15 cellular contexts compared by ENCODE assay signal in genomic region chr9:73667749-73668148, GRCh38.
DNase-seq lines count a peak whose midpoint lies in the region; ATAC-seq and TF ChIP-seq lines count a peak whose summit lies in the region.
"Had no signal": no experiment of that assay in that cellular context is flagged by ENCODE, and none has a peak within 500 bp of the region (broad histone marks: within the 10 kb centered on the region; RNA-seq: fewer than 3 reads in every experiment).

No MANE protein-coding gene starts in this region.

- H2BK5ac ChIP-seq in neuronal stem cell (ENCODE audit: low read length) = no peak overlapping the region

- H3K9me3 ChIP-seq in A673 (ENCODE audit: low read depth, low read length, poor library complexity, severe bottlenecking) (no peaks in the 10 kb centered on the region), neuronal stem cell (replicated peaks in 1 of 2; ENCODE audit: control insufficient read depth in 2 of 2, insufficient read depth in 1 of 2, low read depth in 1 of 2, low read length in 2 of 2) (no peaks in the 10 kb centered on the region)
- H3K9me3 ChIP-seq: pancreas, upper lobe of left lung had no signal

- H3K4ac ChIP-seq in neuronal stem cell (ENCODE audit: low read length) = no peak overlapping the region

- H3K14ac ChIP-seq in neuronal stem cell (ENCODE audit: low read length) = no peak overlapping the region

- H3K27ac Mint-ChIP-seq in GM23338 = no peak overlapping the region
- H3K27ac Mint-ChIP-seq: activated naive CD4-positive, alpha-beta T cell treated with anti-CD3 and anti-CD28 coated beads, Interleukin-2, amount 10 ng/mL, durations not matched to agents 7 days and 5 days; mesothelial cell of epicardium had no signal

- no peaks in the 10 kb centered on the region for H3K36me3 ChIP-seq in A673 (ENCODE audit: insufficient read depth, low read length, poor library complexity, severe bottlenecking)
- H3K36me3 ChIP-seq in GM23338 (ENCODE audit: insufficient read depth) = no peaks in the 10 kb centered on the region
- no peaks in the 10 kb centered on the region for H3K36me3 ChIP-seq in neuronal stem cell (replicated peaks in 1 of 2; ENCODE audit: control insufficient read depth in 2 of 2, insufficient read depth in 2 of 2, low read length in 2 of 2)
- H3K36me3 ChIP-seq: pancreas, upper lobe of left lung had no signal

- no peak overlapping the region for H4K91ac ChIP-seq in neuronal stem cell (ENCODE audit: low read depth, low read length, poor library complexity)

- no peak overlapping the region for H4K8ac ChIP-seq in neuronal stem cell (ENCODE audit: low read depth, low read length)

- CTCF ChIA-PET in A673 (lab: Charles Lee) = no interaction called here

- H3K4me2 ChIP-seq in GM23338 = no peak overlapping the region
- H3K4me2 ChIP-seq in neuronal stem cell (ENCODE audit: insufficient read depth, low read length, poor library complexity, severe bottlenecking) = no peak overlapping the region

- no peak for TF ChIP-seq CTCF in A673 (conservative IDR thresholded peaks at IDR 0.05; ENCODE audit: low read depth, low read length)
- TF ChIP-seq CTCF in GM23338 (conservative IDR thresholded peaks at IDR 0.05; ENCODE audit: low read depth in 2 of 2) = peak; percentile 14; a peak in 1 of 4 replicates
- peak; percentile 4 for TF ChIP-seq CTCF in foreskin fibroblast (IDR thresholded peaks at IDR 0.05; ENCODE audit: low read depth, low read length)

- H2BK120ac ChIP-seq in neuronal stem cell (ENCODE audit: low read depth, low read length) = no peak overlapping the region

- H3K9me3 Mint-ChIP-seq in GM23338 = no peaks in the 10 kb centered on the region
- H3K9me3 Mint-ChIP-seq: mesothelial cell of epicardium had no signal

- BruUV-seq in A673 (replicated peaks; lab: Mats Ljungman, UMichigan) = no TSS peak

- no peak overlapping the region for H3K18ac ChIP-seq in neuronal stem cell (ENCODE audit: low read length)

- H3K27ac ChIP-seq in A673 (ENCODE audit: low read depth, low read length, poor library complexity, severe bottlenecking) = no peak overlapping the region
- H3K27ac ChIP-seq in GM23338 (ENCODE audit: low read depth) = no peak overlapping the region
- H3K27ac ChIP-seq in neuronal stem cell (replicated peaks; ENCODE audit: low read length) = no peak overlapping the region
- H3K27ac ChIP-seq: pancreas, upper lobe of left lung had no signal

- H3K79me2 ChIP-seq in GM23338 (replicated peaks; ENCODE audit: insufficient read depth) = no peaks in the 10 kb centered on the region

- H2AFZ ChIP-seq in GM23338 (no peak overlapping the region), neuronal stem cell (ENCODE audit: low read length) (no peak overlapping the region)

- in situ Hi-C loops in SK-MEL-5 (cut with HindIII; ENCODE audit: low pct_unique_long_range_greater_than_20kb, low sequenced_read_pairs) = no loop called here

- no peaks in the 10 kb centered on the region for H3K79me1 ChIP-seq in neuronal stem cell (ENCODE audit: low read depth, low read length)

- H3K4me1 Mint-ChIP-seq in GM23338 = no peaks in the 10 kb centered on the region
- H3K4me1 Mint-ChIP-seq: activated naive CD4-positive, alpha-beta T cell treated with anti-CD3 and anti-CD28 coated beads, Interleukin-2, amount 10 ng/mL, durations not matched to agents 7 days and 5 days; mesothelial cell of epicardium had no signal

- H3K4me3 Mint-ChIP-seq in GM23338 = no peak overlapping the region
- H3K4me3 Mint-ChIP-seq: activated naive CD4-positive, alpha-beta T cell treated with anti-CD3 and anti-CD28 coated beads, Interleukin-2, amount 10 ng/mL, durations not matched to agents 7 days and 5 days; mesothelial cell of epicardium had no signal

- H3F3A ChIP-seq in GM23338 (replicated peaks; ENCODE audit: low read depth) = no peaks in the 10 kb centered on the region

- no peak overlapping the region for H2AK5ac ChIP-seq in neuronal stem cell (ENCODE audit: low read depth, low read length)

- no peaks in the 10 kb centered on the region for H3K4me1 ChIP-seq in A673 (ENCODE audit: insufficient read depth, low read length, poor library complexity, severe bottlenecking)
- no peaks in the 10 kb centered on the region for H3K4me1 ChIP-seq in GM23338 (ENCODE audit: insufficient read depth)
- no peaks in the 10 kb centered on the region for H3K4me1 ChIP-seq in neuronal stem cell (ENCODE audit: control insufficient read depth in 2 of 2, insufficient read depth in 1 of 2, low read depth in 1 of 2, low read length in 2 of 2)
- H3K4me1 ChIP-seq: pancreas, upper lobe of left lung had no signal

- H4K20me1 ChIP-seq in GM23338 (replicated peaks; ENCODE audit: insufficient read depth) = no peaks in the 10 kb centered on the region

- no peaks in the 10 kb centered on the region for H3K36me3 Mint-ChIP-seq in GM23338 (ENCODE audit: low read depth)
- H3K36me3 Mint-ChIP-seq: activated naive CD4-positive, alpha-beta T cell treated with anti-CD3 and anti-CD28 coated beads, Interleukin-2, amount 10 ng/mL, durations not matched to agents 7 days and 5 days; mesothelial cell of epicardium had no signal

- no CpG with 5 or more reads among the region's 1 CpG for WGBS in neuronal stem cell (ENCODE audit: extremely low coverage in 2 of 2, insufficient read length in 2 of 2, insufficient replicate concordance in 1 of 2), 2 donors

- intact Hi-C loops in A673 (cut with micrococcal nuclease; ENCODE audit: unreplicated experiment) = no loop called here

- H3K23ac ChIP-seq in neuronal stem cell (ENCODE audit: low read depth, low read length, poor library complexity) = no peak overlapping the region

- H3K9me2 ChIP-seq in GM23338 (ENCODE audit: insufficient read depth) = no peaks in the 10 kb centered on the region

- H3K9ac ChIP-seq in neuronal stem cell (ENCODE audit: low read depth, low read length, poor library complexity) = no peak overlapping the region

- H3K4me3 ChIP-seq in A673 (ENCODE audit: low read depth, low read length, poor library complexity, severe bottlenecking) = no peak overlapping the region
- no peak overlapping the region for H3K4me3 ChIP-seq in GM23338
- H3K4me3 ChIP-seq in foreskin fibroblast (ENCODE audit: low read depth in 1 of 2, low read length in 2 of 2) = no peak overlapping the region
- H3K4me3 ChIP-seq in neuronal stem cell (ENCODE audit: low read length in 2 of 2) = no peak overlapping the region
- H3K4me3 ChIP-seq: pancreas, upper lobe of left lung had no signal

- no peak overlapping the region for H2BK15ac ChIP-seq in neuronal stem cell (ENCODE audit: low read length)

- DNase-seq in A673 (ENCODE audit: low spot score) (peak; percentile 6), GM23338 (ENCODE audit: low spot score) (no peak), SK-MEL-5 (ENCODE audit: low read depth, low spot score) (peak; percentile 60), foreskin fibroblast (peak in 1 of 2 donors; percentile 8), DMS153 (lab: John Stamatoyannopoulos, UW) (no peak), neuronal stem cell (ENCODE audit: low spot score) (no peak)
- DNase-seq in activated CD4-positive, alpha-beta T cell treated with anti-CD3 and anti-CD28 coated beads, Interleukin-2, amount 50 U/mL, for 4 hours = no peak
- DNase-seq: activated naive CD4-positive, alpha-beta T cell treated with anti-CD3 and anti-CD28 coated beads, Interleukin-2, amount 10 ng/mL, durations not matched to agents 7 days and 5 days; NCI-H524 treated with DMSO at 0.1 percent for 48 hours; pancreas; Right ventricle myocardium superior; upper lobe of left lung had no signal

- H3K27me3 ChIP-seq in A673 (replicated peaks; ENCODE audit: insufficient read depth, low read depth, low read length, poor library complexity) (peaks cover 18% of the 10 kb centered on the region), GM23338 (ENCODE audit: insufficient read depth) (no peaks in the 10 kb centered on the region), neuronal stem cell (ENCODE audit: control insufficient read depth in 3 of 3, insufficient read depth in 3 of 3, low read depth in 1 of 3, low read length in 3 of 3) (no peaks in the 10 kb centered on the region)
- H3K27me3 ChIP-seq: upper lobe of left lung had no signal

- 0 out of 3 replicates have a peak, but pooled peaks have one; percentile 31 for ATAC-seq in GM23338
- ATAC-seq in GM19455 (IDR thresholded peaks at IDR 0.05; ENCODE audit: unreplicated experiment) = no peak
- ATAC-seq: esophagus mucosa, pancreas had no signal

- peaks cover 2% of the 10 kb centered on the region for H3K27me3 Mint-ChIP-seq in GM23338 (ENCODE audit: insufficient read depth, low read depth, poor library complexity)
- H3K27me3 Mint-ChIP-seq: activated naive CD4-positive, alpha-beta T cell treated with anti-CD3 and anti-CD28 coated beads, Interleukin-2, amount 10 ng/mL, durations not matched to agents 7 days and 5 days had no signal

- POLR2A ChIA-PET in A673 (lab: Charles Lee; ENCODE audit: low non-redundant PET) = no interaction called here

- no peak overlapping the region for H2BK12ac ChIP-seq in neuronal stem cell (ENCODE audit: low read length)

Comparison
In these comparisons a context has a peak if more than half of its experiments do, and no peak if none do; other contexts are left out.
1. DNase-seq: peak in A673 (single experiment) and SK-MEL-5 (single experiment); none in GM23338 (single experiment), DMS153 (single experiment), neuronal stem cell (single experiment) and activated CD4-positive, alpha-beta T cell treated with anti-CD3 and anti-CD28 coated beads, Interleukin-2, amount 50 U/mL, for 4 hours (0 of 2).